ENCODE assay signal across 8 cellular contexts in the genomic region with DNA sequence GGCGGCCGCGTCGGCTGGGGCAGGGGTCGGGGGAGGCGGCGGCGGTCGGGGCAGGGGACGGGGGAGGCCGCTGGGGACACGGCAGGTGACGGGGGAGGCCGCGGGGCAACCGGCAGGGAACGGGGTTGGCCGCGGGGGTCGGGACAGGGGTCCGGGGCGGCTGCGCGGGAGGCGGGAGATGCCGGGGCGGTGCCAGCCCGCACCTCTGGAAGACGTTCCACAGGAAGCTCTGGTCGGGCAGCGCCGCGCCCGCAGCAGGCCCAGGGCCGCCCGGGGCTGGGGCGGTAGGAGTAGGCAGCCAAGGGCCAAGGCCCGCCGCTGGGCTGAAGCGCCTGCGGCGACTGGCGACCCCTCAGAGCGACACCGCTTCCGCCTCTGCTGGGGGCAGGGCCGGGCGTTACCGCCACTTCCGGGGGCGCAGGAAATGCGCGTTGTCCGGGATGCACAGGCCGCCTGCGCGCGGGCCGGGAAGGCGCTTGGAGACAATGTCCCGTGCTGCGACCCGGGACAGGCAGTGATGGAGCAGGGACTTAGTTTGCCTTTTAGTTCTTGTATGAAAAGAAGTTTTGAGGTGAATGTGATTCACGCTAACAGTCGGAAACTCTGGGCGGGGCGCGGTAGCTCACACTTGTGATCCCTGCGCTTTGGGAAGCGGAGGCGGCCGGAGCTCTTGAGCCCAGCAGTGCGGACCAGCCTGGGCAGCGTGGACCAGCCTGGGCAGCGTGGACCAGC.
A peak's percentile ranks its signal among the peaks of the same experiment; 100 is the strongest.
DNase-seq lines count a peak whose midpoint lies in the region; ATAC-seq and TF ChIP-seq lines count a peak whose summit lies in the region.

No MANE protein-coding gene starts in this region.

- POLR2A ChIA-PET in activated CD4-positive, alpha-beta T cell treated with anti-CD3 and anti-CD28 coated beads, Interleukin-2, amount 10 ng/mL, durations not matched to agents 7 days and 5 days (lab: Charles Lee), result no interaction called here

- ATAC-seq in GM18861 (IDR thresholded peaks at IDR 0.05; ENCODE audit: unreplicated experiment) (peak; percentile 89), HG03066 (IDR thresholded peaks at IDR 0.05; ENCODE audit: low read depth, unreplicated experiment) (peak; percentile 97)

- in situ Hi-C loops in ACHN (cut with HindIII; ENCODE audit: low pct_ligation_motif_present, low pct_unique_long_range_greater_than_20kb, low sequenced_read_pairs), result no loop called here

- H3K36me3 Mint-ChIP-seq in activated CD4-positive, alpha-beta T cell treated with anti-CD3 and anti-CD28 coated beads, Interleukin-2, amount 10 ng/mL, durations not matched to agents 7 days and 5 days (ENCODE audit: low read depth), result peaks cover 5% of the 10 kb centered on the region
- peaks cover 33% of the 10 kb centered on the region for H3K36me3 Mint-ChIP-seq in dendritic cell treated with granulocyte-macrophage colony-stimulating factor and Interleukin-4, amounts not matched to agents 40 ng/mL and 50 ng/mL, for 4 days (ENCODE audit: low read depth)

- no peaks in the 10 kb centered on the region for H3K27me3 ChIP-seq in liver (ENCODE audit: control insufficient read depth in 4 of 4, insufficient read depth in 4 of 4, low read length in 3 of 4)

- H3K9me3 ChIP-seq in liver (ENCODE audit: control insufficient read depth in 4 of 4, low read length in 3 of 4), result no peaks in the 10 kb centered on the region

- 1% methylated on average over 75 of the region's 75 CpGs for WGBS in liver

- H3K4me3 ChIP-seq in liver (ENCODE audit: low read depth in 1 of 3, low read length in 3 of 3), result peak overlapping the region; percentile 76 to 89 (median 79)

- H3K9ac ChIP-seq in liver (ENCODE audit: low read depth in 1 of 2, low read length in 2 of 2), result peak overlapping the region; percentile 45 to 69

- peaks cover 30% of the 10 kb centered on the region for H3K4me1 Mint-ChIP-seq in activated CD4-positive, alpha-beta T cell treated with anti-CD3 and anti-CD28 coated beads, Interleukin-2, amount 10 ng/mL, durations not matched to agents 7 days and 5 days
- H3K4me1 Mint-ChIP-seq in dendritic cell treated with granulocyte-macrophage colony-stimulating factor and Interleukin-4, amounts not matched to agents 40 ng/mL and 50 ng/mL, for 4 days (ENCODE audit: low read depth), result peaks cover 21% of the 10 kb centered on the region

- peaks cover 0 to 4% (median 1%) of the 10 kb centered on the region in 4 donors for H3K4me1 ChIP-seq in liver (ENCODE audit: control insufficient read depth in 4 of 4, insufficient read depth in 4 of 4, low read length in 3 of 4)

- H3K4me3 Mint-ChIP-seq in activated CD4-positive, alpha-beta T cell treated with anti-CD3 and anti-CD28 coated beads, Interleukin-2, amount 10 ng/mL, durations not matched to agents 7 days and 5 days, result peak overlapping the region; percentile 92
- H3K4me3 Mint-ChIP-seq in dendritic cell treated with granulocyte-macrophage colony-stimulating factor and Interleukin-4, amounts not matched to agents 40 ng/mL and 50 ng/mL, for 4 days, result peak overlapping the region; percentile 86

- H3K9me3 Mint-ChIP-seq in activated CD4-positive, alpha-beta T cell treated with anti-CD3 and anti-CD28 coated beads, Interleukin-2, amount 10 ng/mL, durations not matched to agents 7 days and 5 days, result no peaks in the 10 kb centered on the region
- H3K9me3 Mint-ChIP-seq in dendritic cell treated with granulocyte-macrophage colony-stimulating factor and Interleukin-4, amounts not matched to agents 40 ng/mL and 50 ng/mL, for 4 days, result no peaks in the 10 kb centered on the region

- TF ChIP-seq RAD21 in liver (IDR thresholded peaks at IDR 0.05), result peak in 1 of 2 donors; percentile 27

- peak overlapping the region; percentile 50 to 67 for H3K27ac ChIP-seq in liver (ENCODE audit: low read depth in 1 of 2, low read length in 2 of 2)

- H3K27me3 Mint-ChIP-seq in activated CD4-positive, alpha-beta T cell treated with anti-CD3 and anti-CD28 coated beads, Interleukin-2, amount 10 ng/mL, durations not matched to agents 7 days and 5 days, result no peaks in the 10 kb centered on the region
- peaks cover 54% of the 10 kb centered on the region for H3K27me3 Mint-ChIP-seq in dendritic cell treated with granulocyte-macrophage colony-stimulating factor and Interleukin-4, amounts not matched to agents 40 ng/mL and 50 ng/mL, for 4 days

- intact Hi-C loops in dendritic cell treated with granulocyte-macrophage colony-stimulating factor and Interleukin-4, amounts not matched to agents 40 ng/mL and 50 ng/mL, for 4 days (cut with micrococcal nuclease), result no loop called here

- peak; percentile 66 for DNase-seq in ACHN
- DNase-seq in NCI-H2227 treated with DMSO at 0.1 percent for 48 hours (lab: John Stamatoyannopoulos, UW), result peak; percentile 77
- DNase-seq in activated CD4-positive, alpha-beta T cell treated with anti-CD3 and anti-CD28 coated beads, Interleukin-2, amount 10 ng/mL, durations not matched to agents 7 days and 5 days, result peak; percentile 73
- peak; percentile 73 for DNase-seq in stimulated activated CD4-positive, alpha-beta T cell treated with anti-CD3 and anti-CD28 coated beads, Interleukin-4, amount 100 ng/mL, for 1 hour

- no peaks in the 10 kb centered on the region for H3K36me3 ChIP-seq in liver (ENCODE audit: control insufficient read depth in 4 of 4, insufficient read depth in 3 of 4, low read depth in 1 of 4, low read length in 3 of 4)

- no peak for TF ChIP-seq CTCF in liver (IDR thresholded peaks at IDR 0.05; ENCODE audit: low read depth, low read length, missing input control)

- H3K27ac Mint-ChIP-seq in activated CD4-positive, alpha-beta T cell treated with anti-CD3 and anti-CD28 coated beads, Interleukin-2, amount 10 ng/mL, durations not matched to agents 7 days and 5 days, result peak overlapping the region; percentile 94
- H3K27ac Mint-ChIP-seq in dendritic cell treated with granulocyte-macrophage colony-stimulating factor and Interleukin-4, amounts not matched to agents 40 ng/mL and 50 ng/mL, for 4 days, result peak overlapping the region; percentile 87

- CTCF ChIA-PET in activated CD4-positive, alpha-beta T cell treated with anti-CD3 and anti-CD28 coated beads, Interleukin-2, amount 10 ng/mL, durations not matched to agents 7 days and 5 days (lab: Charles Lee), result interaction anchor here (0.6 to 1.9 kb wide), 3 partner anchors 11 to 253 kb away, joined by 3 to 7 read pairs (median 5); no protein-coding TSS in a partner anchor

TF ChIP-seq in liver, 16 proteins besides CTCF, POLR2A, EP300 and RAD21 (continues in another document):
- TF ChIP-seq NR2F2 (IDR thresholded peaks at IDR 0.05), result no peak
- TF ChIP-seq FOXA1 (IDR thresholded peaks at IDR 0.05), result no peak
- no peak for TF ChIP-seq SP1 (IDR thresholded peaks at IDR 0.05)
- peak; percentile 41 to 69 for TF ChIP-seq EGR1 (IDR thresholded peaks at IDR 0.05; ENCODE audit: low read depth in 2 of 2)
- no peak for TF ChIP-seq HNF4G (IDR thresholded peaks at IDR 0.05)
- TF ChIP-seq, protein P1, sequence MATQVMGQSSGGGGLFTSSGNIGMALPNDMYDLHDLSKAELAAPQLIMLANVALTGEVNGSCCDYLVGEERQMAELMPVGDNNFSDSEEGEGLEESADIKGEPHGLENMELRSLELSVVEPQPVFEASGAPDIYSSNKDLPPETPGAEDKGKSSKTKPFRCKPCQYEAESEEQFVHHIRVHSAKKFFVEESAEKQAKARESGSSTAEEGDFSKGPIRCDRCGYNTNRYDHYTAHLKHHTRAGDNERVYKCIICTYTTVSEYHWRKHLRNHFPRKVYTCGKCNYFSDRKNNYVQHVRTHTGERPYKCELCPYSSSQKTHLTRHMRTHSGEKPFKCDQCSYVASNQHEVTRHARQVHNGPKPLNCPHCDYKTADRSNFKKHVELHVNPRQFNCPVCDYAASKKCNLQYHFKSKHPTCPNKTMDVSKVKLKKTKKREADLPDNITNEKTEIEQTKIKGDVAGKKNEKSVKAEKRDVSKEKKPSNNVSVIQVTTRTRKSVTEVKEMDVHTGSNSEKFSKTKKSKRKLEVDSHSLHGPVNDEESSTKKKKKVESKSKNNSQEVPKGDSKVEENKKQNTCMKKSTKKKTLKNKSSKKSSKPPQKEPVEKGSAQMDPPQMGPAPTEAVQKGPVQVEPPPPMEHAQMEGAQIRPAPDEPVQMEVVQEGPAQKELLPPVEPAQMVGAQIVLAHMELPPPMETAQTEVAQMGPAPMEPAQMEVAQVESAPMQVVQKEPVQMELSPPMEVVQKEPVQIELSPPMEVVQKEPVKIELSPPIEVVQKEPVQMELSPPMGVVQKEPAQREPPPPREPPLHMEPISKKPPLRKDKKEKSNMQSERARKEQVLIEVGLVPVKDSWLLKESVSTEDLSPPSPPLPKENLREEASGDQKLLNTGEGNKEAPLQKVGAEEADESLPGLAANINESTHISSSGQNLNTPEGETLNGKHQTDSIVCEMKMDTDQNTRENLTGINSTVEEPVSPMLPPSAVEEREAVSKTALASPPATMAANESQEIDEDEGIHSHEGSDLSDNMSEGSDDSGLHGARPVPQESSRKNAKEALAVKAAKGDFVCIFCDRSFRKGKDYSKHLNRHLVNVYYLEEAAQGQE (IDR thresholded peaks at IDR 0.05), result peak; percentile 26
- TF ChIP-seq GABPA (IDR thresholded peaks at IDR 0.05 in 1 of 2, conservative IDR thresholded peaks at IDR 0.05 in 1 of 2), result peak; percentile 64 to 91
- no peak for TF ChIP-seq JUND (IDR thresholded peaks at IDR 0.05)
- TF ChIP-seq FOXA2 (IDR thresholded peaks at IDR 0.05), result no peak
- TF ChIP-seq ATF3 (IDR thresholded peaks at IDR 0.05), result no peak
- no peak for TF ChIP-seq RXRA (IDR thresholded peaks at IDR 0.05)
- peak; percentile 62 for TF ChIP-seq MAX (IDR thresholded peaks at IDR 0.05)
- peak; percentile 29 for TF ChIP-seq TAF1 (conservative IDR thresholded peaks at IDR 0.05)
- no peak for TF ChIP-seq HNF4A (conservative IDR thresholded peaks at IDR 0.05)

Comparison
In these comparisons a context has a peak if more than half of its experiments do, and no peak if none do; other contexts are left out.
1. Peak in every context shown above with its lines: DNase-seq, ATAC-seq, H3K4me3 ChIP-seq and H3K27ac ChIP-seq.